Comparison of ENCODE assay signal across 9 cellular contexts in the genomic region with DNA sequence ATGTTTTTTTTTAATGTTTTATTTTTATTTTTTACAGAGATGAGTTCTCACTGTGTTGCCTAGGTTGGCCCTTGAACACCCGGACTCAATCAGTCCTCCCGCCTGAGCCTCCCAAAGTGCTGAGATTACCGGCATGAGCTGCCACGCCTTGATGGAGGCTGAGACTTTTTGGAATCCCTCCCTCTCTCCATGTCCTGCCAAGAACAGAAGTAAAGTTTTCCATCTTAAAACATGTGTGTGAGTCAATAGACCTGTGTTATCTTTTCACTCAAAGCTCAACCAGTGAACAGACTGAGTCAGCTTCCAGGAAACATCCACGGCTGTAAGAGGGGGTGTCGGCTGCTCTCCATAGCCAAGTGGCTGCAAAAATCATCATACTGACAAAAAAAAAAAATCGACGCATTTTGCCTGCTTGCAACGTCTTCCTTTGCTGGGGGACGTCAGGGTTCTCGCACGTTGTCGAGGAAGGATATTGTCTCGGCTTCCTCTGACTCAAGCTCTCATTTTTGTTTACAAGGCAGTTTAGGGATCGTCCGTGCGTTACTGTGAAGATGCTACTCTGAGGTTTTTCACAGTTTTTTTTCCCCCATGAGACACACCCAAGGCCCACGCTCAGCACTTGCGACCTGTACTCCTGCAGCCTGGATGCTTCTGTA. TPM values are rescaled to one million over a fixed set of nuclear protein-coding genes. Genes with fewer than 3 reads are reported as not detected.
DNase-seq lines count a peak whose midpoint lies in the region; ATAC-seq and TF ChIP-seq lines count a peak whose summit lies in the region.
"Had no signal": no experiment of that assay in that cellular context is flagged by ENCODE, and none has a peak within 500 bp of the region (broad histone marks: within the 10 kb centered on the region; RNA-seq: fewer than 3 reads in every experiment).

No MANE protein-coding gene starts in this region.

- H3K36me3 ChIP-seq in mucosa of descending colon (ENCODE audit: low read depth) (no peaks in the 10 kb centered on the region), tibial artery (no peaks in the 10 kb centered on the region), breast epithelium (no peaks in the 10 kb centered on the region)

- H3K27ac ChIP-seq in tibial artery (no peak overlapping the region), breast epithelium (no peak overlapping the region)
- H3K27ac ChIP-seq: C4-2B had no signal

- no peak overlapping the region for H3K4me3 ChIP-seq in mucosa of descending colon
- H3K4me3 ChIP-seq in tibial artery: no peak overlapping the region
- no peak overlapping the region for H3K4me3 ChIP-seq in breast epithelium

- TF ChIP-seq CTCF in mucosa of descending colon (IDR thresholded peaks at IDR 0.05) (no peak), tibial artery (IDR thresholded peaks at IDR 0.05) (no peak), breast epithelium (IDR thresholded peaks at IDR 0.05) (no peak)

- TF ChIP-seq POLR2A in breast epithelium (IDR thresholded peaks at IDR 0.05): no peak

- intact Hi-C loops in mucosa of descending colon (cut with DNase I, micrococcal nuclease): loop anchor here in 1 of 2 donors (10.0 kb wide), 1 partner anchor 112 kb away; no protein-coding TSS in a partner anchor
- intact Hi-C loops in tibial artery (cut with DNase I; ENCODE audit: low total_unique reads): no loop called here
- intact Hi-C loops in breast epithelium (cut with DNase I; ENCODE audit: low total_unique reads): no loop called here

- H3K27me3 ChIP-seq in tibial artery: peaks cover 0 to 37% of the 10 kb centered on the region in 2 donors
- H3K27me3 ChIP-seq in breast epithelium: peaks cover 0 to 39% of the 10 kb centered on the region in 2 donors

- DNase-seq in A172 (ENCODE audit: low spot score): peak; percentile 88
- DNase-seq in T1000 (lab: John Stamatoyannopoulos, UW): peak; percentile 50
- peak; percentile 16 for DNase-seq in amniotic stem cell (lab: John Stamatoyannopoulos, UW)
- DNase-seq in mucosa of descending colon: peak in 2 of 3 donors; percentile 11 to 43
- peak; percentile 9 to 39 for DNase-seq in tibial artery
- no peak for DNase-seq in germinal center (ENCODE audit: low spot score)
- DNase-seq in breast epithelium (ENCODE audit: low spot score in 2 of 2): no peak

- H3K9me3 ChIP-seq in mucosa of descending colon (no peaks in the 10 kb centered on the region), tibial artery (no peaks in the 10 kb centered on the region), breast epithelium (no peaks in the 10 kb centered on the region)

- H3K4me1 ChIP-seq in mucosa of descending colon (ENCODE audit: low read depth) (no peaks in the 10 kb centered on the region), tibial artery (no peaks in the 10 kb centered on the region), breast epithelium (no peaks in the 10 kb centered on the region)

- ATAC-seq in mucosa of descending colon: peak; percentile 58
- no peak for ATAC-seq in GM19023 (IDR thresholded peaks at IDR 0.05; ENCODE audit: unreplicated experiment)

RNA-seq across cellular contexts. Expression of a gene that starts 10.0 kb away (rescaled TPM):
- 3.3 and 4.2 TPM in 2 replicates for total RNA-seq in A172 (2014; rRNA removed; shearing (Covaris generic))
- total RNA-seq in mucosa of descending colon: 10 to 100 TPM; 15.6 to 32.0 (median 18.8) TPM
- 10 to 100 TPM; 22.8 to 29.1 (median 28.2) TPM for total RNA-seq in breast epithelium

Comparison
In these comparisons a context has a peak if more than half of its experiments do, and no peak if none do; other contexts are left out.
1. DNase-seq: peak in A172 (single experiment), T1000 (single experiment), amniotic stem cell (single experiment), mucosa of descending colon (2 of 3) and tibial artery (2 of 2); none in germinal center (single experiment) and breast epithelium (0 of 2).